Comparison of ENCODE assay signal across 8 cellular contexts in the genomic region with DNA sequence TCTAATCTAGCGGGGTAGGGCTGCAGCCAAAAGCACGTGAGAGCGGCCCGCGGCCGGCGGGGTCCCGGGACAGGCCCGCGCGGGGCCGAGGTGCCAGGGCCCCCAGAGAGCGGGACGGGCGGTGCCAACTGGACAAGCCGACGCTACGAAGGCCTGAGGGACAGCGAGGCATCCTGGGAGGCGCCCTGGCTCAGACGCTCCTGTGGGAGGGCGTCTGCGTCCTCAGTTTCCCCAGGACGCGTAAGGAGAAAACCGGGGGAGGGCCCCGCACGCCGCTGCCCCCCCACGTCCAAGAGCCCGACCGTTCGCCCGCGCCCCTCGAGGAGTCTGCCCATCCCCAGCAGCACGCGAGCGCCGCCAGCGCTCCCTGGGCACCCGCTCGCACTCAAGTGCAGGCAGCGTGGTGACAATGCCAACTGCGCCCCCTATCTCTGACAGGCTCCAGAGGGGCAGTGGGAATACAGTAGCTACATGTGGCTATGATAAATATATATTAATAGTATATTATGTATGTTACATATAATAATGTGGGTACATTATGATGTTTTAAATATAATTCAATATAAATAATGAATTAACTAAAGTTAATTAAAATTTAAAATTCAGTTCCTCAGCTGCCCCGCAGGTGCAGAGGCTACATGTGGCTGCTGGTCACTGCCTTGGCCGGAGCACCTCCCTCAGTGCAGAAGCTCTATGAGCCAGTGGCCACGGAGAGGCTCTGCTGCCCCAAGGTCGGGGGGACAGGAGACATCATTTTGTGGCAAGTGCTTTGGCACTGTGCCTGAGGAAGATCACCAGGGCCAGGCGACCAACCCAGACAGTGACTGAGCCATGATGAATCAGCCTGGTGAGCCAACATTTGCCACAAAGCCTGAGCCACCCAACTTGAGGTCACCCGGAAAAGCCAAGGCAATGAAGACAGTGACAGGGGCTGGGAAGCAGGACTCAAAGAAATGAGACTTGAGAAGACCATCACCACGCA. TPM values are rescaled to one million over a fixed set of nuclear protein-coding genes. Genes with fewer than 3 reads are reported as not detected.
A peak's percentile ranks its signal among the peaks of the same experiment; 100 is the strongest.
DNase-seq lines count a peak whose midpoint lies in the region; ATAC-seq and TF ChIP-seq lines count a peak whose summit lies in the region.

No MANE protein-coding gene starts in this region.

- no peaks in the 10 kb centered on the region for H3K79me2 ChIP-seq in ACC112 (ENCODE audit: control insufficient read depth, insufficient read depth, low read length, unreplicated experiment)

- peak overlapping the region; percentile 92 for H2AFZ ChIP-seq in ACC112 (ENCODE audit: low read length, unreplicated experiment)

- H3K27ac ChIP-seq in ACC112 (ENCODE audit: low read depth, low read length), result peak overlapping the region; percentile 24; the same call in 1 of the 2 replicates
- H3K27ac ChIP-seq in aorta (ENCODE audit: low read depth in 1 of 2, low read length in 2 of 2), result peak overlapping the region; percentile 47 to 60

- H3K36me3 ChIP-seq in ACC112 (ENCODE audit: insufficient read depth, low read length) (no peaks in the 10 kb centered on the region), H7 (replicated peaks; ENCODE audit: control insufficient read depth, insufficient read depth, low read length) (no peaks in the 10 kb centered on the region), aorta (ENCODE audit: control insufficient read depth in 1 of 2, insufficient read depth in 2 of 2, low read length in 1 of 2) (no peaks in the 10 kb centered on the region)

- DNase-seq in H7 (peak; percentile 92), fibroblast of pulmonary artery (ENCODE audit: low read depth) (peak; percentile 43), omental fat pad (ENCODE audit: low spot score) (no peak), aorta (peak; percentile 74 to 93)
- DNase-seq in activated CD4-positive, alpha-beta T cell treated with anti-CD3 and anti-CD28 coated beads, Interleukin-2, amount 50 U/mL, for 4 hours, result peak; percentile 28 to 33

- no peaks in the 10 kb centered on the region for H3K9me3 ChIP-seq in aorta (ENCODE audit: control insufficient read depth, low read length)

- WGBS in aorta, 2 donors, result 15 to 17% methylated on average over 48 to 52 of the region's 52 CpGs

- H3K27me3 ChIP-seq in ACC112 (ENCODE audit: insufficient read depth, low read length) (no peaks in the 10 kb centered on the region), H7 (ENCODE audit: control insufficient read depth, insufficient read depth, low read length) (no peaks in the 10 kb centered on the region), aorta (ENCODE audit: control insufficient read depth in 1 of 2, insufficient read depth in 2 of 2, low read length in 1 of 2) (no peaks in the 10 kb centered on the region)

- H3K4me1 ChIP-seq in ACC112 (ENCODE audit: control insufficient read depth, insufficient read depth, low read length, unreplicated experiment) (peaks cover 8% of the 10 kb centered on the region), aorta (ENCODE audit: control insufficient read depth in 1 of 2, insufficient read depth in 2 of 2, low read length in 2 of 2) (no peaks in the 10 kb centered on the region)

- intact Hi-C loops in aorta (cut with DNase I), result loop anchor here (5.0 kb wide), 2 partner anchors 43 to 168 kb away; a partner anchor contains a TSS

- peak overlapping the region; percentile 68 for H3K4me3 ChIP-seq in ACC112 (ENCODE audit: low read depth, low read length)
- no peak overlapping the region; the same call in 1 of the 2 replicates for H3K4me3 ChIP-seq in H7 (ENCODE audit: insufficient read depth, low read depth, low read length)
- peak overlapping the region; percentile 24 for H3K4me3 ChIP-seq in fibroblast of pulmonary artery (replicated peaks; ENCODE audit: low read depth, low read length)
- H3K4me3 ChIP-seq in aorta (ENCODE audit: low read length in 2 of 2), result no peak overlapping the region

- ATAC-seq in omental fat pad (ENCODE audit: low FRiP score) (peak; percentile 63), aorta (ENCODE audit: low FRiP score) (peak; percentile 83), GM18861 (IDR thresholded peaks at IDR 0.05; ENCODE audit: unreplicated experiment) (no peak), HG03095 (IDR thresholded peaks at IDR 0.05; ENCODE audit: unreplicated experiment) (no peak)

- TF ChIP-seq CTCF in fibroblast of pulmonary artery (IDR thresholded peaks at IDR 0.05; ENCODE audit: low read length, missing control alignments), result peak; percentile 41
- no peak for TF ChIP-seq CTCF in omental fat pad (IDR thresholded peaks at IDR 0.05)

RNA-seq across cellular contexts. Expression of a gene that starts 5.5 kb away (rescaled TPM):
- 10.5 and 13.4 TPM in 2 replicates for total RNA-seq in H7 (2014; rRNA removed; shearing (Covaris generic))
- total RNA-seq in omental fat pad, result 10 to 100 TPM in 1 of 4 donors, 1 to 10 TPM in 3; 4.4 to 11.7 (median 5.1) TPM
- 1 to 10 TPM; 3.8 to 4.9 TPM for total RNA-seq in aorta
- polyA plus RNA-seq in aorta, result 1 to 10 TPM; 3.3 to 4.2 TPM

RNA-seq across cellular contexts. Expression of a gene that starts 20.5 kb away (rescaled TPM):
- total RNA-seq in H7 (2014; rRNA removed; shearing (Covaris generic)), result 0.33 and 1.4 TPM in 2 replicates
- total RNA-seq in omental fat pad (10 to 100 TPM in 3 of 4 donors, 1 to 10 TPM in 1; 9.7 to 97.3 (median 22.4) TPM), aorta (100 to 1,000 TPM; 189 to 248 TPM)
- polyA plus RNA-seq in aorta, result 1,000 to 10,000 TPM in 1 of 2 donors, 100 to 1,000 TPM in 1; 188 to 2,193 TPM

RNA-seq across cellular contexts. Expression of a gene that starts 49.8 kb away (rescaled TPM):
- not detected in 2 replicates for total RNA-seq in H7 (2014; rRNA removed; shearing (Covaris generic))
- not detected for total RNA-seq in omental fat pad
- under 1 TPM in 1 of 2 donors, not detected in 1; 0.16 TPM for total RNA-seq in aorta
- polyA plus RNA-seq in aorta, result 1 to 10 TPM in 1 of 2 donors, under 1 TPM in 1; 0.63 to 3.7 TPM

Comparison
In these comparisons a context has a peak if more than half of its experiments do, and no peak if none do; other contexts are left out.
1. H3K4me3 ChIP-seq: peak in ACC112 (single experiment) and fibroblast of pulmonary artery (single experiment); none in H7 (single experiment) and aorta (0 of 2).
2. ATAC-seq: peak in omental fat pad (single experiment) and aorta (single experiment); none in GM18861 (single experiment) and HG03095 (single experiment).